In genomic region chr3:128459451-128459820, GRCh38 we compare ENCODE assay signal across 10 cellular contexts. TPM values are rescaled to one million over a fixed set of nuclear protein-coding genes. Genes with fewer than 3 reads are reported as not detected.
"Had no signal": no experiment of that assay in that cellular context is flagged by ENCODE, and none has a peak within 500 bp of the region (broad histone marks: within the 10 kb centered on the region; RNA-seq: fewer than 3 reads in every experiment).

No MANE protein-coding gene starts in this region.

- H3K4me2 ChIP-seq: GM23338 had no signal

- H3K4me1 Mint-ChIP-seq: GM23338 had no signal

- H3K9me3 Mint-ChIP-seq: GM23338 had no signal

- H3K27ac Mint-ChIP-seq: GM23338 had no signal

- DNase-seq: H9, HCEC 1CT, IMR-90 had no signal

- ATAC-seq: GM23338, K562 had no signal

- FAIRE-seq: H1, H54, HepG2, K562 had no signal

- H3K27ac ChIP-seq: HL-60 had no signal

- H3K4me3 ChIP-seq: GM23338, K562 had no signal

- H3K4me3 Mint-ChIP-seq: GM23338, H9 had no signal

RNA-seq across cellular contexts. Expression of gene DNAJB8, which starts 7.3 kb away (rescaled TPM):
- total RNA-seq: GM23338, H1, H9, HepG2, HT1080, IMR-90, K562 had no signal
- polyA plus RNA-seq: GM23338, H1, HepG2, IMR-90, K562 had no signal
